In genomic region chr17:27494192-27495091, GRCh38 we compare ENCODE assay signal across 8 cellular contexts. TPM values are rescaled to one million over a fixed set of nuclear protein-coding genes. Genes with fewer than 3 reads are reported as not detected.
DNase-seq lines count a peak whose midpoint lies in the region; ATAC-seq, FAIRE-seq and TF ChIP-seq lines count a peak whose summit lies in the region.

No MANE protein-coding gene starts in this region.

- no peak overlapping the region for H3K4me3 Mint-ChIP-seq in dendritic cell treated with granulocyte-macrophage colony-stimulating factor and Interleukin-4, amounts not matched to agents 40 ng/mL and 50 ng/mL, for 4 days

- in situ Hi-C loops in transverse colon (cut with MboI; ENCODE audit: low pct_ligation_motif_present in 1 of 4, low pct_unique_long_range_greater_than_20kb in 1 of 4, low sequenced_read_pairs in 3 of 4) = loop anchor here in 2 of 4 donors (10.0 to 25.0 kb wide), 2 partner anchors 93 to 100 kb away; no protein-coding TSS in a partner anchor

- intact Hi-C loops in dendritic cell treated with granulocyte-macrophage colony-stimulating factor and Interleukin-4, amounts not matched to agents 40 ng/mL and 50 ng/mL, for 4 days (cut with micrococcal nuclease) = no loop called here
- intact Hi-C loops in lower lobe of right lung (cut with DNase I) = no loop called here
- intact Hi-C loops in transverse colon (cut with DNase I; ENCODE audit: low total_unique reads) = no loop called here

- no peaks in the 10 kb centered on the region for H3K27me3 Mint-ChIP-seq in dendritic cell treated with granulocyte-macrophage colony-stimulating factor and Interleukin-4, amounts not matched to agents 40 ng/mL and 50 ng/mL, for 4 days

- peak overlapping the region; percentile 84 for H3K27ac Mint-ChIP-seq in dendritic cell treated with granulocyte-macrophage colony-stimulating factor and Interleukin-4, amounts not matched to agents 40 ng/mL and 50 ng/mL, for 4 days

- TF ChIP-seq CTCF in C4-2B (conservative IDR thresholded peaks at IDR 0.05) = peak; percentile 78
- TF ChIP-seq CTCF in lower lobe of right lung (IDR thresholded peaks at IDR 0.05) = peak; percentile 48
- peak; percentile 35 to 75 (median 53) for TF ChIP-seq CTCF in transverse colon (IDR thresholded peaks at IDR 0.05)

- no peaks in the 10 kb centered on the region for H3K36me3 Mint-ChIP-seq in dendritic cell treated with granulocyte-macrophage colony-stimulating factor and Interleukin-4, amounts not matched to agents 40 ng/mL and 50 ng/mL, for 4 days (ENCODE audit: low read depth)

- DNase-seq in MG63 (peak; percentile 83), lower lobe of right lung (peak; percentile 86), transverse colon (peak; percentile 92), H54 (ENCODE audit: insufficient read length, low spot score) (no peak)

- TF ChIP-seq POLR2A in transverse colon (IDR thresholded peaks at IDR 0.05) (peak; percentile 68), H54 (IDR thresholded peaks at IDR 0.05; ENCODE audit: low read depth, low read length) (no peak)

- H3K9me3 Mint-ChIP-seq in dendritic cell treated with granulocyte-macrophage colony-stimulating factor and Interleukin-4, amounts not matched to agents 40 ng/mL and 50 ng/mL, for 4 days = no peaks in the 10 kb centered on the region

- H3K4me3 ChIP-seq in MG63 (peak overlapping the region; percentile 15; the same call in 1 of the 2 replicates), lower lobe of right lung (peak overlapping the region; percentile 35), transverse colon (peak overlapping the region in 3 of 4 donors; percentile 13 to 41 (median 24))

- FAIRE-seq in H54 (lab: Jason Lieb, UNC) = no peak

- H3K36me3 ChIP-seq in MG63 (no peaks in the 10 kb centered on the region), lower lobe of right lung (no peaks in the 10 kb centered on the region), transverse colon (no peaks in the 10 kb centered on the region)

- 48% methylated on average over 10 to 19 of the region's 19 CpGs for WGBS in transverse colon (ENCODE audit: low coverage in 1 of 2), 2 donors

- H3K27me3 ChIP-seq in MG63 (no peaks in the 10 kb centered on the region; the same call in 1 of the 2 replicates), lower lobe of right lung (ENCODE audit: low read depth) (no peaks in the 10 kb centered on the region), transverse colon (no peaks in the 10 kb centered on the region)

- H3K4me1 Mint-ChIP-seq in dendritic cell treated with granulocyte-macrophage colony-stimulating factor and Interleukin-4, amounts not matched to agents 40 ng/mL and 50 ng/mL, for 4 days (ENCODE audit: low read depth) = peaks cover 60% of the 10 kb centered on the region

- TF ChIP-seq EP300 in transverse colon (IDR thresholded peaks at IDR 0.05; ENCODE audit: low read depth) = no peak

- ATAC-seq in lower lobe of right lung (peak; percentile 91 to 93), GM18868 (IDR thresholded peaks at IDR 0.05; ENCODE audit: unreplicated experiment) (no peak), HG03354 (IDR thresholded peaks at IDR 0.05; ENCODE audit: poor library complexity, severe bottlenecking, unreplicated experiment) (no peak)

- H3K4me1 ChIP-seq in lower lobe of right lung = peaks cover 74% of the 10 kb centered on the region
- peaks cover 17 to 36% (median 26%) of the 10 kb centered on the region in 4 donors for H3K4me1 ChIP-seq in transverse colon

- peak overlapping the region; percentile 63 for H3K27ac ChIP-seq in C4-2B
- peak overlapping the region; percentile 88 for H3K27ac ChIP-seq in lower lobe of right lung
- H3K27ac ChIP-seq in transverse colon = peak overlapping the region; percentile 69 to 83 (median 80)

- H3K9me3 ChIP-seq in MG63 (no peaks in the 10 kb centered on the region), lower lobe of right lung (no peaks in the 10 kb centered on the region), transverse colon (no peaks in the 10 kb centered on the region)

RNA-seq across cellular contexts. Expression of gene KSR1, which starts 38.2 kb away (rescaled TPM):
- total RNA-seq in MG63 (2014; rRNA removed; shearing (Covaris generic); ENCODE audit: low replicate concordance) = 0.52 and 7.6 TPM in 2 replicates
- total RNA-seq in lower lobe of right lung (59.6 TPM), transverse colon (10 to 100 TPM in 3 of 4 donors, 1 to 10 TPM in 1; 8.2 to 55.7 (median 30.9) TPM)

Comparison
In these comparisons a context has a peak if more than half of its experiments do, and no peak if none do; other contexts are left out.
1. ATAC-seq: peak in lower lobe of right lung (2 of 2); none in GM18868 (single experiment) and HG03354 (single experiment).
2. Peak in every context shown above with its lines, with median percentiles within 50 percentile points of each other: H3K27ac ChIP-seq, CTCF ChIP-seq and H3K4me3 ChIP-seq.